In genomic region chr10:92688927-92689662, GRCh38 we compare ENCODE assay signal across 8 cellular contexts. TPM values are rescaled to one million over a fixed set of nuclear protein-coding genes. Genes with fewer than 3 reads are reported as not detected.
DNase-seq lines count a peak whose midpoint lies in the region; ATAC-seq, FAIRE-seq and TF ChIP-seq lines count a peak whose summit lies in the region.

No MANE protein-coding gene starts in this region.

- peaks cover 12% of the 10 kb centered on the region for H3K4me1 ChIP-seq in ACC112 (ENCODE audit: control insufficient read depth, insufficient read depth, low read length, unreplicated experiment)
- no peaks in the 10 kb centered on the region for H3K4me1 ChIP-seq in fibroblast of lung (ENCODE audit: control insufficient read depth, extremely low read depth, insufficient read depth, low read length)

- peak overlapping the region; percentile 68 for H3K9ac ChIP-seq in fibroblast of lung (ENCODE audit: insufficient read depth, low read length)

- no peaks in the 10 kb centered on the region for H3K9me3 Mint-ChIP-seq in T-helper 2 cell treated with Interferon-gamma antibody and Interleukin-4, amounts not matched to agents 5 μg/mL and 100 μg/mL, for 36 hours
- H3K9me3 Mint-ChIP-seq in natural killer cell = no peaks in the 10 kb centered on the region

- peak; percentile 38 to 49 for DNase-seq in HL-60 (ENCODE audit: low read depth in 1 of 2, low spot score in 1 of 2)
- peak; percentile 10 for DNase-seq in T-helper 2 cell treated with Interferon-gamma antibody and Interleukin-4, amounts not matched to agents 5 μg/mL and 100 μg/mL, for 36 hours (ENCODE audit: low spot score)
- DNase-seq in fibroblast of lung (ENCODE audit: low read depth in 2 of 2) = peak; percentile 48 to 53
- DNase-seq in natural killer cell = peak; percentile 17
- DNase-seq in frontal cortex (ENCODE audit: low spot score in 2 of 2) = no peak
- DNase-seq in H54 (ENCODE audit: insufficient read length, low spot score) = no peak

- H3K79me2 ChIP-seq in ACC112 (ENCODE audit: control insufficient read depth, insufficient read depth, low read length, unreplicated experiment) = peaks cover 17% of the 10 kb centered on the region
- peaks cover 5% of the 10 kb centered on the region for H3K79me2 ChIP-seq in fibroblast of lung (ENCODE audit: control insufficient read depth, insufficient read depth, low read length)

- peak overlapping the region; percentile 57 for H3K4me3 Mint-ChIP-seq in T-helper 2 cell treated with Interferon-gamma antibody and Interleukin-4, amounts not matched to agents 5 μg/mL and 100 μg/mL, for 36 hours
- peak overlapping the region; percentile 88 for H3K4me3 Mint-ChIP-seq in natural killer cell

- intact Hi-C loops in natural killer cell (cut with micrococcal nuclease) = no loop called here

- no peaks in the 10 kb centered on the region for H4K20me1 ChIP-seq in fibroblast of lung (ENCODE audit: control insufficient read depth, extremely low read depth, insufficient read depth, low read length)

- H3K36me3 ChIP-seq in ACC112 (ENCODE audit: insufficient read depth, low read length) = no peaks in the 10 kb centered on the region
- H3K36me3 ChIP-seq in fibroblast of lung (ENCODE audit: control insufficient read depth, insufficient read depth, low read length) = no peaks in the 10 kb centered on the region

- H3K27me3 ChIP-seq in ACC112 (ENCODE audit: insufficient read depth, low read length) = no peaks in the 10 kb centered on the region
- no peaks in the 10 kb centered on the region for H3K27me3 ChIP-seq in HL-60 (ENCODE audit: insufficient read depth, poor library complexity, severe bottlenecking)
- no peaks in the 10 kb centered on the region for H3K27me3 ChIP-seq in fibroblast of lung (ENCODE audit: control insufficient read depth, insufficient read depth, low read length)

- peak overlapping the region; percentile 91 for H2AFZ ChIP-seq in ACC112 (ENCODE audit: low read length, unreplicated experiment)
- H2AFZ ChIP-seq in fibroblast of lung (ENCODE audit: low read length) = peak overlapping the region; percentile 71

- TF ChIP-seq CTCF in HL-60 (IDR thresholded peaks at IDR 0.05; ENCODE audit: insufficient read depth, low read length) (no peak), fibroblast of lung (conservative IDR thresholded peaks at IDR 0.05 in 1 of 2, IDR thresholded peaks at IDR 0.05 in 1 of 2; ENCODE audit: low read depth in 1 of 2, low read length in 2 of 2) (peak in 1 of 2 donors; percentile 6), natural killer cell (IDR thresholded peaks at IDR 0.05) (no peak)

- ATAC-seq in GM18502 (IDR thresholded peaks at IDR 0.05; ENCODE audit: poor library complexity, unreplicated experiment) (peak; percentile 34), natural killer cell (peak; percentile 6 to 10 (median 7))

- peaks cover 19% of the 10 kb centered on the region for H3K4me1 Mint-ChIP-seq in T-helper 2 cell treated with Interferon-gamma antibody and Interleukin-4, amounts not matched to agents 5 μg/mL and 100 μg/mL, for 36 hours (ENCODE audit: low read depth)
- H3K4me1 Mint-ChIP-seq in natural killer cell = peaks cover 30 to 42% of the 10 kb centered on the region in 2 donors

- TF ChIP-seq POLR2A in H54 (IDR thresholded peaks at IDR 0.05; ENCODE audit: low read depth, low read length) = no peak

- H3K27ac Mint-ChIP-seq in T-helper 2 cell treated with Interferon-gamma antibody and Interleukin-4, amounts not matched to agents 5 μg/mL and 100 μg/mL, for 36 hours = no peak overlapping the region
- peak overlapping the region; percentile 70 to 72 for H3K27ac Mint-ChIP-seq in natural killer cell

- peak overlapping the region; percentile 39 for H3K4me2 ChIP-seq in fibroblast of lung (ENCODE audit: extremely low read depth, insufficient read depth, low read length)

- FAIRE-seq in frontal cortex (lab: Jason Lieb, UNC) (no peak), H54 (lab: Jason Lieb, UNC) (no peak)

- H3K4me3 ChIP-seq in ACC112 (ENCODE audit: low read depth, low read length) = peak overlapping the region; percentile 94
- peak overlapping the region; percentile 76 for H3K4me3 ChIP-seq in HL-60 (replicated peaks; ENCODE audit: insufficient read depth, low read length)
- peak overlapping the region; percentile 48 to 74 (median 61) for H3K4me3 ChIP-seq in fibroblast of lung (replicated peaks in 1 of 4; ENCODE audit: control extremely low read depth in 1 of 4, insufficient read depth in 1 of 4, low read depth in 3 of 4, low read length in 4 of 4)

- H3K36me3 Mint-ChIP-seq in T-helper 2 cell treated with Interferon-gamma antibody and Interleukin-4, amounts not matched to agents 5 μg/mL and 100 μg/mL, for 36 hours (ENCODE audit: low read depth) = no peaks in the 10 kb centered on the region
- H3K36me3 Mint-ChIP-seq in natural killer cell = no peaks in the 10 kb centered on the region

- no peaks in the 10 kb centered on the region for H3K9me3 ChIP-seq in fibroblast of lung (ENCODE audit: control insufficient read depth, insufficient read depth, low read depth, low read length)

- H3K27me3 Mint-ChIP-seq in T-helper 2 cell treated with Interferon-gamma antibody and Interleukin-4, amounts not matched to agents 5 μg/mL and 100 μg/mL, for 36 hours (ENCODE audit: low read depth) = peaks cover 83% of the 10 kb centered on the region
- H3K27me3 Mint-ChIP-seq in natural killer cell (ENCODE audit: low read depth in 2 of 2) = peaks cover 7 to 13% of the 10 kb centered on the region in 2 donors

- H3K27ac ChIP-seq in ACC112 (ENCODE audit: low read depth, low read length) = no peak overlapping the region
- H3K27ac ChIP-seq in HL-60 (replicated peaks) = peak overlapping the region; percentile 82
- H3K27ac ChIP-seq in fibroblast of lung (ENCODE audit: insufficient read depth, low read length) = peak overlapping the region; percentile 46

RNA-seq across cellular contexts. Expression of gene HHEX, which starts 0.7 kb away (rescaled TPM):
- 3.1 and 3.5 TPM in 2 replicates for total RNA-seq in fibroblast of lung
- 2.9 and 13.2 TPM in 2 replicates for polyA plus RNA-seq in fibroblast of lung
- 2.9 and 14.3 TPM in 2 replicates for polyA plus RNA-seq in fibroblast of lung (2012)
- 4.2 and 4.4 TPM in 2 replicates for polyA minus RNA-seq in fibroblast of lung (ENCODE audit: low replicate concordance)
- total RNA-seq in natural killer cell = 10 to 100 TPM; 19.5 to 24.0 (median 20.3) TPM
- 0.82 TPM for total RNA-seq in frontal cortex

Comparison
In these comparisons a context has a peak if more than half of its experiments do, and no peak if none do; other contexts are left out.
1. DNase-seq: peak in HL-60 (2 of 2), T-helper 2 cell treated with Interferon-gamma antibody and Interleukin-4, amounts not matched to agents 5 μg/mL and 100 μg/mL, for 36 hours (single experiment), fibroblast of lung (2 of 2) and natural killer cell (single experiment); none in frontal cortex (0 of 2) and H54 (single experiment).
2. Peak in every context shown above with its lines, with median percentiles within 50 percentile points of each other: H3K4me3 ChIP-seq.